In the genomic region with DNA sequence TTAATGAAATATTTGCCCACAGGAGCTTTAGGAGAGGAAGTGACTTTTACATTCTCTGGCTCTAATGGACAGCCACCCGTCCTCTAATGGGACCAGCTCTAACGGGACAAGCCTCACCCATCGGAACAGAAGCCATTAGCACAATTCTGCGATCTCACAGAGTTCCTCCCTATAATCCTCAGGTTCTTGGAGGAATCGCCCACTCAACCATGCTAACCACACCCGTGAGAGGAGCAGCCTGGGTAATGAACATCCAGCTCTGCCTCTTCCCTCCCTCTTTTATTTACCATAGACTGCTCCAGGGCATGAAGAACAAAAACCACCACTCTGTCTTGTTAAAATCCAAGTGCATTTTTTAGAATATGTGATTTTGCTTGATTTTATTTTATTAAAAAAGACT, we compare ENCODE assay signal across 22 cellular contexts. TPM values are rescaled to one million over a fixed set of nuclear protein-coding genes. Genes with fewer than 3 reads are reported as not detected.
DNase-seq lines count a peak whose midpoint lies in the region; ATAC-seq and TF ChIP-seq lines count a peak whose summit lies in the region.
"Had no signal": no experiment of that assay in that cellular context is flagged by ENCODE, and none has a peak within 500 bp of the region (broad histone marks: within the 10 kb centered on the region; RNA-seq: fewer than 3 reads in every experiment).

No MANE protein-coding gene starts in this region.

- H3K36me3 Mint-ChIP-seq in activated T-cell treated with anti-CD3 and anti-CD28 coated beads, Interleukin-2, amount 50 U/mL, for 72 hours (ENCODE audit: insufficient read depth in 2 of 2), result peaks cover 2 to 16% of the 10 kb centered on the region in 2 donors
- H3K36me3 Mint-ChIP-seq in CD4-positive, alpha-beta T cell (ENCODE audit: low read depth), result peaks cover 60% of the 10 kb centered on the region
- peaks cover 56% of the 10 kb centered on the region for H3K36me3 Mint-ChIP-seq in activated T-helper 2 cell treated with anti-CD3 and anti-CD28 coated beads, Interferon-gamma antibody, Interleukin-2, Interleukin-4, amounts not matched to agents 10 μg/mL and 5 μg/mL and 100 μg/mL, durations not matched to agents 14 hours and 24 hours and 36 hours (ENCODE audit: low read depth)

- no peak for DNase-seq in activated T-cell treated with anti-CD3 and anti-CD28 coated beads, Interleukin-2, amount 50 U/mL, for 72 hours
- no peak for DNase-seq in activated T-cell treated with anti-CD3 and anti-CD28 coated beads, Interleukin-2, amount 50 U/mL, for 48 hours
- DNase-seq in CD4-positive, alpha-beta T cell, result no peak
- no peak for DNase-seq in activated T-helper 2 cell treated with anti-CD3 and anti-CD28 coated beads, Interferon-gamma antibody, Interleukin-2, Interleukin-4, amounts not matched to agents 10 μg/mL and 5 μg/mL and 100 μg/mL, durations not matched to agents 14 hours and 24 hours and 36 hours (ENCODE audit: low spot score)
- peak; percentile 56 for DNase-seq in putamen (ENCODE audit: low spot score)
- DNase-seq: CD4-positive, CD25-positive, alpha-beta regulatory T cell; COR-L47; DMS79; H7; HFFc6; KBM-7; MM.1S; NCI-H1048; NCI-H1417 treated with DMSO at 0.1 percent for 48 hours; NCI-H187 treated with DMSO at 0.1 percent for 48 hours; NCI-H2107; NCI-H345; NCI-H524 had no signal

- peak overlapping the region; percentile 18 for H3K27ac Mint-ChIP-seq in activated T-cell treated with anti-CD3 and anti-CD28 coated beads, Interleukin-2, amount 50 U/mL, for 72 hours
- peak overlapping the region; percentile 38 for H3K27ac Mint-ChIP-seq in CD4-positive, alpha-beta T cell
- peak overlapping the region; percentile 21 for H3K27ac Mint-ChIP-seq in activated T-helper 2 cell treated with anti-CD3 and anti-CD28 coated beads, Interferon-gamma antibody, Interleukin-2, Interleukin-4, amounts not matched to agents 10 μg/mL and 5 μg/mL and 100 μg/mL, durations not matched to agents 14 hours and 24 hours and 36 hours
- H3K27ac Mint-ChIP-seq: CD4-positive, CD25-positive, alpha-beta regulatory T cell; HFFc6 had no signal

- POLR2A ChIA-PET in CD4-positive, alpha-beta T cell (lab: Charles Lee), result interaction anchor here (1.1 to 1.6 kb wide), 3 partner anchors 30 to 133 kb away, joined by 3 to 4 read pairs (median 3); no protein-coding TSS in a partner anchor

- no peak for TF ChIP-seq CTCF in CD4-positive, alpha-beta T cell (IDR thresholded peaks at IDR 0.05)

- H3K4me1 Mint-ChIP-seq in activated T-cell treated with anti-CD3 and anti-CD28 coated beads, Interleukin-2, amount 50 U/mL, for 72 hours (ENCODE audit: low read depth), result peaks cover 25% of the 10 kb centered on the region
- H3K4me1 Mint-ChIP-seq in CD4-positive, alpha-beta T cell (ENCODE audit: low read depth), result peaks cover 38% of the 10 kb centered on the region
- H3K4me1 Mint-ChIP-seq in activated T-helper 2 cell treated with anti-CD3 and anti-CD28 coated beads, Interferon-gamma antibody, Interleukin-2, Interleukin-4, amounts not matched to agents 10 μg/mL and 5 μg/mL and 100 μg/mL, durations not matched to agents 14 hours and 24 hours and 36 hours (ENCODE audit: low read depth), result peaks cover 18% of the 10 kb centered on the region

- intact Hi-C loops in CD4-positive, alpha-beta T cell (cut with DNase I, micrococcal nuclease), result loop anchor here (10.0 kb wide), 2 partner anchors 294 to 394 kb away; a partner anchor contains a TSS
- intact Hi-C loops in activated T-helper 2 cell treated with anti-CD3 and anti-CD28 coated beads, Interferon-gamma antibody, Interleukin-2, Interleukin-4, amounts not matched to agents 10 μg/mL and 5 μg/mL and 100 μg/mL, durations not matched to agents 14 hours and 24 hours and 36 hours (cut with micrococcal nuclease), result no loop called here

- CTCF ChIA-PET in CD4-positive, alpha-beta T cell (lab: Charles Lee), result interaction anchor here (1.2 to 6.0 kb wide), 2 partner anchors 130 to 131 kb away, joined by 3 to 48 read pairs; no protein-coding TSS in a partner anchor

- ATAC-seq in activated T-cell treated with anti-CD3 and anti-CD28 coated beads, Interleukin-2, amount 50 U/mL, for 72 hours (replicated peaks in 1 of 2), result no peak
- no peak for ATAC-seq in CD4-positive, alpha-beta T cell (ENCODE audit: poor library complexity)
- ATAC-seq in GM19023 (IDR thresholded peaks at IDR 0.05; ENCODE audit: unreplicated experiment), result no peak
- ATAC-seq in HG03175 (IDR thresholded peaks at IDR 0.05; ENCODE audit: unreplicated experiment), result no peak
- ATAC-seq: Panc1, SK-N-SH treated with all-trans-retinoic acid at 6 μM for 48 hours had no signal

- H3K4me3 Mint-ChIP-seq in activated T-cell treated with anti-CD3 and anti-CD28 coated beads, Interleukin-2, amount 50 U/mL, for 72 hours, result no peak overlapping the region
- no peak overlapping the region for H3K4me3 Mint-ChIP-seq in CD4-positive, alpha-beta T cell
- no peak overlapping the region for H3K4me3 Mint-ChIP-seq in activated T-helper 2 cell treated with anti-CD3 and anti-CD28 coated beads, Interferon-gamma antibody, Interleukin-2, Interleukin-4, amounts not matched to agents 10 μg/mL and 5 μg/mL and 100 μg/mL, durations not matched to agents 14 hours and 24 hours and 36 hours (ENCODE audit: low read depth)
- H3K4me3 Mint-ChIP-seq: HFFc6 had no signal

- no peaks in the 10 kb centered on the region for H3K27me3 ChIP-seq in CD4-positive, alpha-beta T cell (ENCODE audit: control insufficient read depth, insufficient read depth, low read length)

- H3K27ac ChIP-seq in CD4-positive, alpha-beta T cell (ENCODE audit: low read depth, low read length), result no peak overlapping the region

- no peaks in the 10 kb centered on the region for H3K9me3 ChIP-seq in CD4-positive, alpha-beta T cell (ENCODE audit: control insufficient read depth, low read length)

- no peaks in the 10 kb centered on the region for H3K9me3 Mint-ChIP-seq in activated T-cell treated with anti-CD3 and anti-CD28 coated beads, Interleukin-2, amount 50 U/mL, for 72 hours
- H3K9me3 Mint-ChIP-seq in CD4-positive, alpha-beta T cell, result no peaks in the 10 kb centered on the region
- no peaks in the 10 kb centered on the region for H3K9me3 Mint-ChIP-seq in activated T-helper 2 cell treated with anti-CD3 and anti-CD28 coated beads, Interferon-gamma antibody, Interleukin-2, Interleukin-4, amounts not matched to agents 10 μg/mL and 5 μg/mL and 100 μg/mL, durations not matched to agents 14 hours and 24 hours and 36 hours
- H3K9me3 Mint-ChIP-seq: CD4-positive, CD25-positive, alpha-beta regulatory T cell; HFFc6 had no signal

- H3K27me3 Mint-ChIP-seq in activated T-cell treated with anti-CD3 and anti-CD28 coated beads, Interleukin-2, amount 50 U/mL, for 72 hours (ENCODE audit: low read depth), result no peaks in the 10 kb centered on the region
- no peaks in the 10 kb centered on the region for H3K27me3 Mint-ChIP-seq in CD4-positive, alpha-beta T cell
- no peaks in the 10 kb centered on the region for H3K27me3 Mint-ChIP-seq in activated T-helper 2 cell treated with anti-CD3 and anti-CD28 coated beads, Interferon-gamma antibody, Interleukin-2, Interleukin-4, amounts not matched to agents 10 μg/mL and 5 μg/mL and 100 μg/mL, durations not matched to agents 14 hours and 24 hours and 36 hours (ENCODE audit: low read depth)
- H3K27me3 Mint-ChIP-seq: CD4-positive, CD25-positive, alpha-beta regulatory T cell had no signal

RNA-seq across cellular contexts. Expression of a gene that starts 6.8 kb away (rescaled TPM):
- 10 to 100 TPM; 62.6 to 73.9 TPM for total RNA-seq in activated T-cell treated with anti-CD3 and anti-CD28 coated beads, Interleukin-2, amount 50 U/mL, for 72 hours
- total RNA-seq in CD4-positive, alpha-beta T cell, result 10 to 100 TPM; 44.0 to 46.8 TPM
- total RNA-seq in activated T-helper 2 cell treated with anti-CD3 and anti-CD28 coated beads, Interferon-gamma antibody, Interleukin-2, Interleukin-4, amounts not matched to agents 10 μg/mL and 5 μg/mL and 100 μg/mL, durations not matched to agents 14 hours and 24 hours and 36 hours, result 75.7 and 80.7 TPM in 2 replicates

RNA-seq across cellular contexts. Expression of a gene that starts 23.1 kb away (rescaled TPM):
- total RNA-seq in activated T-cell treated with anti-CD3 and anti-CD28 coated beads, Interleukin-2, amount 50 U/mL, for 72 hours, result 10 to 100 TPM; 77.8 to 82.2 TPM
- 10 to 100 TPM; 38.7 to 41.5 TPM for total RNA-seq in CD4-positive, alpha-beta T cell
- 50.1 and 59.6 TPM in 2 replicates for total RNA-seq in activated T-helper 2 cell treated with anti-CD3 and anti-CD28 coated beads, Interferon-gamma antibody, Interleukin-2, Interleukin-4, amounts not matched to agents 10 μg/mL and 5 μg/mL and 100 μg/mL, durations not matched to agents 14 hours and 24 hours and 36 hours
